ENCODE assay signal across 8 cellular contexts in the genomic region with DNA sequence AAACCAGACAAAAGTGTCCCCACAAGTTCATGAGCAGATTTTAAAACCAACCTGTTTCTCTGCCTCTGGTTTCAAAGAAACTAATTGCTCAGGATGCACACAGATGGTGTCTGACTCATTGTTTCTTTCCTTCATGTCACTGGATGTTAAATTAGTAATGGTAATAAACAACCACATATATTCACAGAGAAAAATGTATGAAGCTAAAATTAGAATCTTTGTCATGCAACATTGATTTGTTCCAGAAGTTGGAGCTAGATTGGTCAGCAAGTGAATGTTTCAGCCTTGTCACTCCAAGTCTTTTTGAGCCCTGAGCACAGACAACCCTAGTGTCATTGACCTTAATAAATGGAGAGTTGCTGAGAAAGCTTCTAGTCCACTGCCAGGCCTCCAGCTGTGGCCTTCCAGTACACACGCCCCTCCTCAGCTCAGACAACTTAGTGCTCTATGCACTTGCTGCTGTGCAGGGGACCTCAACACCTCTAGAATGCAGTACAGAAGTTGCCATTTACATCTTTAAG.
A peak's percentile ranks its signal among the peaks of the same experiment; 100 is the strongest.
DNase-seq lines count a peak whose midpoint lies in the region; ATAC-seq and TF ChIP-seq lines count a peak whose summit lies in the region.

No MANE protein-coding gene starts in this region.

- TF ChIP-seq CTCF in cardiac fibroblast (IDR thresholded peaks at IDR 0.05; ENCODE audit: low read depth, low read length) = no peak
- no peak for TF ChIP-seq CTCF in gastrocnemius medialis (IDR thresholded peaks at IDR 0.05 in 4 of 5, conservative IDR thresholded peaks at IDR 0.05 in 1 of 5)

- intact Hi-C loops in gastrocnemius medialis (cut with DNase I; ENCODE audit: low total_unique reads) = no loop called here

- peak; percentile 26 for DNase-seq in HK-2 (ENCODE audit: unreplicated experiment)
- DNase-seq in cardiac fibroblast (ENCODE audit: low read depth in 2 of 2) = peak; percentile 20 to 81
- no peak for DNase-seq in gastrocnemius medialis
- no peak for DNase-seq in NCI-H510A treated with DMSO at 0.1 percent for 48 hours (lab: John Stamatoyannopoulos, UW)
- DNase-seq in DMS79 (lab: John Stamatoyannopoulos, UW) = no peak
- DNase-seq in DMS114 treated with DMSO at 0.1 percent for 48 hours (lab: John Stamatoyannopoulos, UW; ENCODE audit: unreplicated experiment) = no peak

- ATAC-seq in GM18517 (IDR thresholded peaks at IDR 0.05; ENCODE audit: unreplicated experiment) (peak; percentile 44), gastrocnemius medialis (peak; percentile 60 to 84), GM19035 (IDR thresholded peaks at IDR 0.05; ENCODE audit: unreplicated experiment) (no peak)

- TF ChIP-seq POLR2A in gastrocnemius medialis (IDR thresholded peaks at IDR 0.05) = no peak

- in situ Hi-C loops in gastrocnemius medialis (cut with MboI; ENCODE audit: low sequenced_read_pairs in 4 of 4) = no loop called here

- no peaks in the 10 kb centered on the region for H3K36me3 ChIP-seq in gastrocnemius medialis

- no peaks in the 10 kb centered on the region for H3K9me3 ChIP-seq in gastrocnemius medialis

- H3K4me3 ChIP-seq in cardiac fibroblast (replicated peaks in 1 of 2; ENCODE audit: low read depth in 2 of 2, low read length in 2 of 2) (no peak overlapping the region), gastrocnemius medialis (no peak overlapping the region)

- H3K27me3 ChIP-seq in gastrocnemius medialis = no peaks in the 10 kb centered on the region

- H3K4me1 ChIP-seq in gastrocnemius medialis = peaks cover 5 to 17% of the 10 kb centered on the region in 2 donors

- peak overlapping the region in 3 of 4 donors; percentile 53 to 68 (median 68) for H3K27ac ChIP-seq in gastrocnemius medialis

Comparison
In these comparisons a context has a peak if more than half of its experiments do, and no peak if none do; other contexts are left out.
1. DNase-seq: peak in HK-2 (single experiment) and cardiac fibroblast (2 of 2); none in gastrocnemius medialis (0 of 2), NCI-H510A treated with DMSO at 0.1 percent for 48 hours (single experiment), DMS79 (single experiment) and DMS114 treated with DMSO at 0.1 percent for 48 hours (single experiment).